8 cellular contexts compared by ENCODE assay signal in the genomic region with DNA sequence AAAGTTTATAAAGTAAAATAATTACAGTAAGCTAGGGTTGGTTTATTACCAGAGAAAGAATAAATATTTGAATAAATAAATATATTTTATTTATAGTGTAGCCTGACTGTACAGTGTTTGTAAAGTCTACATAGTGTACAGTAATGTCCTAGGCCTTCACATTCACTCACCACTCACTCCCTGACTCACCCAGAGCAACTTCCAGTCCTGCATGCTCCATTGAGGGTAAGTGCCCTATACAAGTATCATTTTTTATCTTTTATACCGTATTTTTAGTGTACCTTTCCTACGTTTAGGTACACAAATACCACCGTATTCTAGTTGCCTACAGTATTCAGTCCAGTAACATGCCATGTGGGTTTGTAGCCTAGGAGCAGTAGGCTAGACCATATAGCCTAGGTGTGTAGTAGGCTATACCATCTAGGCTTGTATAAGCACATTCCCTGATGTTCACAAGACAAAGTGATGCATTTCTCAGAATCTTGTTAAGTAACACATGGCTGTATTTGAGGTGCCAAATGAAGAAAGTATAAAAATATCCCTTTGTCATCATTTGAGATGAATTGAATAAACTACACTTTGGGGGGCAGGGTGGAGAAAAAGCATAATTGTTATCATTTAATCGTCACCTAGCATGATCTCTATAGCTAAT. TPM values are rescaled to one million over a fixed set of nuclear protein-coding genes. Genes with fewer than 3 reads are reported as not detected.
A peak's percentile ranks its signal among the peaks of the same experiment; 100 is the strongest.
DNase-seq lines count a peak whose midpoint lies in the region; ATAC-seq and TF ChIP-seq lines count a peak whose summit lies in the region.

No MANE protein-coding gene starts in this region.

- H3K36me3 ChIP-seq in CD8-positive, alpha-beta T cell (ENCODE audit: insufficient read depth, low read length), result no peaks in the 10 kb centered on the region
- H3K36me3 ChIP-seq in Loucy (ENCODE audit: insufficient read depth, low read length), result no peaks in the 10 kb centered on the region

- H2AFZ ChIP-seq in Loucy (ENCODE audit: low read length), result peak overlapping the region; percentile 95

- H3K4me1 ChIP-seq in CD8-positive, alpha-beta T cell (ENCODE audit: insufficient read depth, low read length), result peaks cover 4% of the 10 kb centered on the region
- peaks cover under 1% of the 10 kb centered on the region for H3K4me1 ChIP-seq in Loucy (ENCODE audit: insufficient read depth, low read length, poor library complexity, severe bottlenecking)

- H3K36me3 Mint-ChIP-seq in CD8-positive, alpha-beta T cell, result no peaks in the 10 kb centered on the region
- H3K36me3 Mint-ChIP-seq in nephron progenitor cell (ENCODE audit: low read depth), result no peaks in the 10 kb centered on the region

- peak overlapping the region; percentile 79 for H3K4me3 Mint-ChIP-seq in CD8-positive, alpha-beta T cell
- peak overlapping the region; percentile 78 for H3K4me3 Mint-ChIP-seq in nephron progenitor cell

- H3K27me3 ChIP-seq in CD8-positive, alpha-beta T cell (ENCODE audit: insufficient read depth, low read length), result no peaks in the 10 kb centered on the region
- H3K27me3 ChIP-seq in Loucy (ENCODE audit: insufficient read depth, low read length, poor library complexity, severe bottlenecking), result no peaks in the 10 kb centered on the region
- H3K27me3 ChIP-seq in dorsolateral prefrontal cortex, result no peaks in the 10 kb centered on the region

- peak overlapping the region; percentile 61 for H3K4me3 ChIP-seq in CD8-positive, alpha-beta T cell (ENCODE audit: low read depth, low read length)
- peak overlapping the region; percentile 72 for H3K4me3 ChIP-seq in Loucy (ENCODE audit: low read length, poor library complexity, severe bottlenecking)
- H3K4me3 ChIP-seq in dorsolateral prefrontal cortex, result peak overlapping the region; percentile 28 to 73 (median 56)

- DNase-seq in CD8-positive, alpha-beta T cell, result no peak
- no peak for DNase-seq in dorsolateral prefrontal cortex
- DNase-seq in nephron progenitor cell, result no peak
- DNase-seq in NCI-H345 treated with DMSO at 0.1 percent for 48 hours (lab: John Stamatoyannopoulos, UW; ENCODE audit: unreplicated experiment), result no peak
- DNase-seq in RWPE1 (ENCODE audit: low spot score), result no peak
- no peak for DNase-seq in NCI-H226

- CTCF ChIA-PET in CD8-positive, alpha-beta T cell (lab: Charles Lee), result interaction anchor here (0.6 to 8.3 kb wide), 17 partner anchors 8 to 316 kb away, joined by 3 to 86 read pairs (median 3); partner anchors contain the start of genes KLHL8 and NUDT9
- CTCF ChIA-PET in RWPE1 (lab: Yijun Ruan, JAX), result interaction anchor here (0.5 to 0.9 kb wide), 2 partner anchors 11 to 335 kb away, joined by 4 to 5 read pairs; no protein-coding TSS in a partner anchor

- no peaks in the 10 kb centered on the region for H3K27me3 Mint-ChIP-seq in CD8-positive, alpha-beta T cell (ENCODE audit: low read depth)
- H3K27me3 Mint-ChIP-seq in nephron progenitor cell (ENCODE audit: low read depth, poor library complexity), result peaks cover 19% of the 10 kb centered on the region

- no peaks in the 10 kb centered on the region for H3F3A ChIP-seq in Loucy (ENCODE audit: low read depth)

- no peak for ATAC-seq in CD8-positive, alpha-beta T cell
- ATAC-seq in GM21423 (IDR thresholded peaks at IDR 0.05; ENCODE audit: unreplicated experiment), result no peak

- H3K9me2 ChIP-seq in Loucy (replicated peaks; ENCODE audit: low read depth, low read length), result no peaks in the 10 kb centered on the region

- no peaks in the 10 kb centered on the region for H3K79me2 ChIP-seq in Loucy (ENCODE audit: insufficient read depth, low read length)

- H3K9me3 ChIP-seq in CD8-positive, alpha-beta T cell (ENCODE audit: low read length), result no peaks in the 10 kb centered on the region
- no peaks in the 10 kb centered on the region for H3K9me3 ChIP-seq in Loucy (ENCODE audit: insufficient read depth, low read depth, low read length)

- H4K20me1 ChIP-seq in Loucy (ENCODE audit: insufficient read depth, low read length, poor library complexity, severe bottlenecking), result no peaks in the 10 kb centered on the region

- peaks cover 2% of the 10 kb centered on the region for H3K4me1 Mint-ChIP-seq in CD8-positive, alpha-beta T cell (ENCODE audit: low read depth)
- peaks cover 2% of the 10 kb centered on the region for H3K4me1 Mint-ChIP-seq in nephron progenitor cell

- peak overlapping the region; percentile 67 for H3K4me2 ChIP-seq in Loucy (ENCODE audit: low read depth, low read length, poor library complexity, severe bottlenecking)

- no peaks in the 10 kb centered on the region for H3K9me3 Mint-ChIP-seq in CD8-positive, alpha-beta T cell
- no peaks in the 10 kb centered on the region for H3K9me3 Mint-ChIP-seq in nephron progenitor cell

- POLR2A ChIA-PET in CD8-positive, alpha-beta T cell (lab: Charles Lee), result interaction anchor here (0.6 to 1.1 kb wide), 4 partner anchors 9 to 317 kb away, joined by 3 read pairs; partner anchors contain the start of gene KLHL8
- POLR2A ChIA-PET in RWPE1 (lab: Yijun Ruan, JAX; ENCODE audit: low non-redundant PET), result no interaction called here

- no peak for TF ChIP-seq CTCF in CD8-positive, alpha-beta T cell (IDR thresholded peaks at IDR 0.05)
- TF ChIP-seq CTCF in Loucy (conservative IDR thresholded peaks at IDR 0.05; ENCODE audit: low read length) (no peak), dorsolateral prefrontal cortex (IDR thresholded peaks at IDR 0.05 in 54 of 56, conservative IDR thresholded peaks at IDR 0.05 in 2 of 56; ENCODE audit: low read depth in 1 of 56, partially characterized antibody in 56 of 56) (no peak), nephron progenitor cell (IDR thresholded peaks at IDR 0.05) (no peak), RWPE1 (conservative IDR thresholded peaks at IDR 0.05; ENCODE audit: low read depth) (no peak)

- intact Hi-C loops in CD8-positive, alpha-beta T cell (cut with DNase I, micrococcal nuclease), result loop anchor here (1.0 to 10.0 kb wide), 6 partner anchors 14 to 1360 kb away; partner anchors contain the start of genes KLHL8 (in 2 of the 2), HERC3 (in 1 of the 2) and HSD17B11 (in 1 of the 2)
- intact Hi-C loops in dorsolateral prefrontal cortex (cut with DNase I), result loop anchor here in 1 of 2 donors (2.0 to 10.0 kb wide), 2 partner anchors 84 to 310 kb away; no protein-coding TSS in a partner anchor

- no peak overlapping the region for H3K27ac ChIP-seq in CD8-positive, alpha-beta T cell (ENCODE audit: low read depth, low read length)
- H3K27ac ChIP-seq in dorsolateral prefrontal cortex (peak overlapping the region in 22 of 59 donors; percentile 3 to 70 (median 40)), RWPE1 (no peak overlapping the region)

- H3K27ac Mint-ChIP-seq in CD8-positive, alpha-beta T cell, result no peak overlapping the region
- no peak overlapping the region for H3K27ac Mint-ChIP-seq in nephron progenitor cell

- peak overlapping the region; percentile 56 for H3K9ac ChIP-seq in Loucy (ENCODE audit: low read depth, low read length, poor library complexity, severe bottlenecking)

RNA-seq across cellular contexts. Expression of gene KLHL8, which starts 14.7 kb away (rescaled TPM):
- 1 to 10 TPM; 8.2 to 8.7 TPM for total RNA-seq in CD8-positive, alpha-beta T cell
- 10 to 100 TPM; 16.5 to 29.8 (median 21.6) TPM for total RNA-seq in dorsolateral prefrontal cortex
